8 cellular contexts compared by ENCODE assay signal in the genomic region with DNA sequence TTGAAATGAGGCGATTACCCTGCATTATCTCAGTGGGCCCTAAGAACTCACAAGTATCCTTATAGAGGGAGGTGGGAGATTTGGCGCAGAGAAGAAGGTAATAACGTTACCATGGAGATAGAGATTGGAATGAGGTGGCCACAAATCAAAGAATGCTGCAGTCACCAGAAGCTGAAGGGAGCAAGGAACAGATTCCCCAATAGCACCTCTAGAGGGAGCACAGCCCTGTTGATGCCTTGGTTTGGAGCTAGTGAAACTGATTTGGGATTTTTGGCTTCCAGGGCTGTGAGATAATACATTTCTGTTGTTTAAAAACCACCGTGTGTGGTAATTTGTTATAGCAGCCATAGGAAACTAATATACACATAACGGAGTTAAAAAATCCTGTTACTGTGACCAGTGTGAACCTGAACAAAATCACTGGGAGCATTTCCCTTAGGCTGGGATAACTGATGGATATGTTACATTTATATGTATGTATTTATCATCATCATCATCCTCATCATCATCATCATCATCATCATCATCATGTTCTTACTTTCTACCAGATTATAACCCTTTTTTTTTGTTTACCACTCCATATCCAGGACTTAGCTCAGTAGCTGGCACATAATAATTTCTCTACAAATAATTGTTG.
DNase-seq lines count a peak whose midpoint lies in the region; ATAC-seq, FAIRE-seq and TF ChIP-seq lines count a peak whose summit lies in the region.

No MANE protein-coding gene starts in this region.

- no peak for TF ChIP-seq POLR2A in gastrocnemius medialis (IDR thresholded peaks at IDR 0.05)

- no peak overlapping the region for H3K4me2 ChIP-seq in Karpas-422 (ENCODE audit: low read depth, low read length, poor library complexity, severe bottlenecking)

- H3K27me3 ChIP-seq in Karpas-422 (ENCODE audit: low read length) (no peaks in the 10 kb centered on the region), gastrocnemius medialis (no peaks in the 10 kb centered on the region)

- DNase-seq in D721Med (ENCODE audit: insufficient read length, low spot score) = no peak
- peak; percentile 72 for DNase-seq in Karpas-422
- DNase-seq in SK-N-DZ (ENCODE audit: low spot score) = peak; percentile 28
- no peak for DNase-seq in Right ventricle myocardium superior
- no peak for DNase-seq in gastrocnemius medialis
- DNase-seq in activated CD8-positive, alpha-beta memory T cell treated with anti-CD3 and anti-CD28 coated beads for 24 hours = no peak
- DNase-seq in stimulated activated naive CD8-positive, alpha-beta T cell treated with anti-CD3 and anti-CD28 coated beads, Interleukin-15, Interleukin-2, amounts not matched to agents 100 U/mL and 50 U/mL, for 24 hours = no peak

- H3K4me3 ChIP-seq in Karpas-422 (ENCODE audit: low read length) (no peak overlapping the region), gastrocnemius medialis (no peak overlapping the region)

- TF ChIP-seq CTCF in D721Med (IDR thresholded peaks at IDR 0.05; ENCODE audit: insufficient read depth, missing control alignments) (peak; percentile 62), gastrocnemius medialis (IDR thresholded peaks at IDR 0.05 in 4 of 5, conservative IDR thresholded peaks at IDR 0.05 in 1 of 5) (peak in 4 of 5 experiments; percentile 10 to 49 (median 25))

- H2AFZ ChIP-seq in Karpas-422 (ENCODE audit: low read length) = no peak overlapping the region

- no peaks in the 10 kb centered on the region for H3K79me2 ChIP-seq in Karpas-422 (ENCODE audit: low read length)

- H3K4me1 ChIP-seq in Karpas-422 (ENCODE audit: low read length) (peaks cover 9% of the 10 kb centered on the region), gastrocnemius medialis (no peaks in the 10 kb centered on the region)

- in situ Hi-C loops in gastrocnemius medialis (cut with MboI; ENCODE audit: low sequenced_read_pairs in 4 of 4) = no loop called here

- H3K27ac ChIP-seq in Karpas-422 (ENCODE audit: low read length) (no peak overlapping the region), gastrocnemius medialis (no peak overlapping the region)

- no peaks in the 10 kb centered on the region for H3K36me3 ChIP-seq in Karpas-422 (ENCODE audit: insufficient read depth, low read length)
- H3K36me3 ChIP-seq in gastrocnemius medialis = no peaks in the 10 kb centered on the region

- intact Hi-C loops in Right ventricle myocardium superior (cut with DNase I) (loop anchor here (5.0 kb wide), 1 partner anchor 105 kb away; no protein-coding TSS in a partner anchor), gastrocnemius medialis (cut with DNase I; ENCODE audit: low total_unique reads) (no loop called here)

- ATAC-seq in GM21717 (IDR thresholded peaks at IDR 0.05; ENCODE audit: unreplicated experiment) = peak; percentile 73
- peak; percentile 90 for ATAC-seq in Right ventricle myocardium superior (ENCODE audit: poor library complexity)
- ATAC-seq in gastrocnemius medialis = no peak
- ATAC-seq in stimulated activated naive CD8-positive, alpha-beta T cell treated with anti-CD3 and anti-CD28 coated beads, Interleukin-15, Interleukin-2, amounts not matched to agents 100 U/mL and 50 U/mL, for 24 hours = no peak

- H4K20me1 ChIP-seq in Karpas-422 (ENCODE audit: insufficient read depth, low read depth, low read length) = no peaks in the 10 kb centered on the region

- no peak overlapping the region for H3K9ac ChIP-seq in Karpas-422 (ENCODE audit: low read length)

- H3K9me2 ChIP-seq in Karpas-422 (replicated peaks; ENCODE audit: insufficient read depth, low read length) = no peaks in the 10 kb centered on the region

- peak; percentile 60 for FAIRE-seq in D721Med (lab: Jason Lieb, UNC)

- H3K9me3 ChIP-seq in Karpas-422 (ENCODE audit: low read length) = no peaks in the 10 kb centered on the region
- no peaks in the 10 kb centered on the region for H3K9me3 ChIP-seq in gastrocnemius medialis

Comparison
In these comparisons a context has a peak if more than half of its experiments do, and no peak if none do; other contexts are left out.
1. DNase-seq: peak in Karpas-422 (single experiment) and SK-N-DZ (single experiment); none in D721Med (single experiment), Right ventricle myocardium superior (single experiment), gastrocnemius medialis (0 of 2), activated CD8-positive, alpha-beta memory T cell treated with anti-CD3 and anti-CD28 coated beads for 24 hours (single experiment) and stimulated activated naive CD8-positive, alpha-beta T cell treated with anti-CD3 and anti-CD28 coated beads, Interleukin-15, Interleukin-2, amounts not matched to agents 100 U/mL and 50 U/mL, for 24 hours (single experiment).
2. ATAC-seq: peak in GM21717 (single experiment) and Right ventricle myocardium superior (single experiment); none in gastrocnemius medialis (0 of 2) and stimulated activated naive CD8-positive, alpha-beta T cell treated with anti-CD3 and anti-CD28 coated beads, Interleukin-15, Interleukin-2, amounts not matched to agents 100 U/mL and 50 U/mL, for 24 hours (single experiment).